12 cellular contexts compared by ENCODE assay signal in genomic region chr10:102509387-102509786, GRCh38. TPM values are rescaled to one million over a fixed set of nuclear protein-coding genes. Genes with fewer than 3 reads are reported as not detected.
DNase-seq lines count a peak whose midpoint lies in the region; ATAC-seq and TF ChIP-seq lines count a peak whose summit lies in the region.
"Had no signal": no experiment of that assay in that cellular context is flagged by ENCODE, and none has a peak within 500 bp of the region (broad histone marks: within the 10 kb centered on the region; RNA-seq: fewer than 3 reads in every experiment).

No MANE protein-coding gene starts in this region.

- DNase-seq in LHCN-M2 (ENCODE audit: low read depth): peak; percentile 27
- DNase-seq in breast epithelium (ENCODE audit: low spot score in 2 of 2): no peak
- DNase-seq in naive thymus-derived CD4-positive, alpha-beta T cell: no peak
- no peak for DNase-seq in T1000 (lab: John Stamatoyannopoulos, UW)
- no peak for DNase-seq in activated CD4-positive, alpha-beta T cell treated with anti-CD3 and anti-CD28 coated beads, Interleukin-2, amount 10 ng/mL, durations not matched to agents 24 days and 14 days
- DNase-seq in hypothalamus (lab: John Stamatoyannopoulos, UW): no peak
- DNase-seq: activated CD4-positive, alpha-beta T cell treated with anti-CD3 and anti-CD28 coated beads, Interleukin-2, amount 50 U/mL, for 1 hour; kidney glomerular epithelial cell; NCI-H1930; stimulated activated naive CD8-positive, alpha-beta T cell treated with anti-CD3 and anti-CD28 coated beads, Interleukin-15, Interleukin-2, amounts not matched to agents 100 U/mL and 50 U/mL, for 24 hours had no signal

- H3K4me1 ChIP-seq in breast epithelium: peaks cover 3 to 15% of the 10 kb centered on the region in 2 donors
- peaks cover 10 to 14% of the 10 kb centered on the region in 2 donors for H3K4me1 ChIP-seq in naive thymus-derived CD4-positive, alpha-beta T cell (ENCODE audit: control insufficient read depth in 2 of 2, insufficient read depth in 2 of 2, low read length in 2 of 2)

- no peaks in the 10 kb centered on the region for H3K36me3 ChIP-seq in breast epithelium
- peaks cover 0 to 39% (median 10%) of the 10 kb centered on the region in 3 experiments for H3K36me3 ChIP-seq in naive thymus-derived CD4-positive, alpha-beta T cell (ENCODE audit: control insufficient read depth in 2 of 3, insufficient read depth in 3 of 3, low read length in 3 of 3)

- TF ChIP-seq CTCF in C4-2B (conservative IDR thresholded peaks at IDR 0.05) (no peak), breast epithelium (IDR thresholded peaks at IDR 0.05) (no peak)

- POLR2A ChIA-PET in naive thymus-derived CD4-positive, alpha-beta T cell (lab: Charles Lee): no interaction called here

- H3K27me3 ChIP-seq in breast epithelium: no peaks in the 10 kb centered on the region
- H3K27me3 ChIP-seq in naive thymus-derived CD4-positive, alpha-beta T cell (ENCODE audit: control insufficient read depth in 2 of 2, insufficient read depth in 2 of 2, low read length in 2 of 2): no peaks in the 10 kb centered on the region

- intact Hi-C loops in breast epithelium (cut with DNase I; ENCODE audit: low total_unique reads): no loop called here
- intact Hi-C loops in naive thymus-derived CD4-positive, alpha-beta T cell (cut with micrococcal nuclease): loop anchor here (5.0 to 10.0 kb wide), 3 partner anchors 817 to 1405 kb away; partner anchors contain the start of genes STN1 (in 1 of the 2) and TAF5 (in 1 of the 2)
- intact Hi-C loops in activated CD4-positive, alpha-beta T cell treated with anti-CD3 and anti-CD28 coated beads, Interleukin-2, amount 10 ng/mL, durations not matched to agents 24 days and 14 days (cut with micrococcal nuclease): loop anchor here (10.0 kb wide), 1 partner anchor 1155 kb away; the partner anchor contains the start of gene BTRC

- peak overlapping the region in 1 of 10 donors; percentile 25 for H3K4me3 Mint-ChIP-seq in naive thymus-derived CD4-positive, alpha-beta T cell
- no peak overlapping the region for H3K4me3 Mint-ChIP-seq in activated CD4-positive, alpha-beta T cell treated with anti-CD3 and anti-CD28 coated beads, Interleukin-2, amount 10 ng/mL, durations not matched to agents 24 days and 14 days

- peaks cover 0 to 28% (median 17%) of the 10 kb centered on the region in 5 donors for H3K36me3 Mint-ChIP-seq in naive thymus-derived CD4-positive, alpha-beta T cell
- peaks cover 33% of the 10 kb centered on the region for H3K36me3 Mint-ChIP-seq in activated CD4-positive, alpha-beta T cell treated with anti-CD3 and anti-CD28 coated beads, Interleukin-2, amount 10 ng/mL, durations not matched to agents 24 days and 14 days (ENCODE audit: low read depth)

- peak; percentile 59 for ATAC-seq in naive thymus-derived CD4-positive, alpha-beta T cell
- ATAC-seq in HG03354 (IDR thresholded peaks at IDR 0.05; ENCODE audit: poor library complexity, severe bottlenecking, unreplicated experiment): no peak
- ATAC-seq: stimulated activated naive CD8-positive, alpha-beta T cell treated with anti-CD3 and anti-CD28 coated beads, Interleukin-15, Interleukin-2, amounts not matched to agents 100 U/mL and 50 U/mL, for 24 hours had no signal

- peak overlapping the region; percentile 19; the same call in 1 of the 2 replicates for H3K27ac ChIP-seq in C4-2B
- H3K27ac ChIP-seq in breast epithelium: peak overlapping the region; percentile 58 to 60
- H3K27ac ChIP-seq in naive thymus-derived CD4-positive, alpha-beta T cell (ENCODE audit: low read depth, low read length): no peak overlapping the region

- CTCF ChIA-PET in naive thymus-derived CD4-positive, alpha-beta T cell (lab: Charles Lee): no interaction called here

- no peak overlapping the region for H3K4me3 ChIP-seq in breast epithelium
- no peak overlapping the region for H3K4me3 ChIP-seq in naive thymus-derived CD4-positive, alpha-beta T cell (ENCODE audit: low read length)

- TF ChIP-seq POLR2A in breast epithelium (IDR thresholded peaks at IDR 0.05): no peak

- no peaks in the 10 kb centered on the region for H3K9me3 ChIP-seq in breast epithelium
- no peaks in the 10 kb centered on the region for H3K9me3 ChIP-seq in naive thymus-derived CD4-positive, alpha-beta T cell (ENCODE audit: control insufficient read depth in 2 of 3, low read length in 3 of 3)

- peak overlapping the region in 1 of 9 donors; percentile 10 for H3K27ac Mint-ChIP-seq in naive thymus-derived CD4-positive, alpha-beta T cell
- no peak overlapping the region for H3K27ac Mint-ChIP-seq in activated CD4-positive, alpha-beta T cell treated with anti-CD3 and anti-CD28 coated beads, Interleukin-2, amount 10 ng/mL, durations not matched to agents 24 days and 14 days

- no peaks in the 10 kb centered on the region for H3K9me3 Mint-ChIP-seq in naive thymus-derived CD4-positive, alpha-beta T cell
- H3K9me3 Mint-ChIP-seq in activated CD4-positive, alpha-beta T cell treated with anti-CD3 and anti-CD28 coated beads, Interleukin-2, amount 10 ng/mL, durations not matched to agents 24 days and 14 days: no peaks in the 10 kb centered on the region

- no peaks in the 10 kb centered on the region for H3K27me3 Mint-ChIP-seq in naive thymus-derived CD4-positive, alpha-beta T cell
- no peaks in the 10 kb centered on the region for H3K27me3 Mint-ChIP-seq in activated CD4-positive, alpha-beta T cell treated with anti-CD3 and anti-CD28 coated beads, Interleukin-2, amount 10 ng/mL, durations not matched to agents 24 days and 14 days

- peaks cover 23 to 52% (median 45%) of the 10 kb centered on the region in 7 donors for H3K4me1 Mint-ChIP-seq in naive thymus-derived CD4-positive, alpha-beta T cell
- H3K4me1 Mint-ChIP-seq in activated CD4-positive, alpha-beta T cell treated with anti-CD3 and anti-CD28 coated beads, Interleukin-2, amount 10 ng/mL, durations not matched to agents 24 days and 14 days: peaks cover 34% of the 10 kb centered on the region

RNA-seq across cellular contexts. Expression of gene SUFU, which starts 5.6 kb away (rescaled TPM):
- 4.0 and 4.3 TPM in 2 replicates for total RNA-seq in LHCN-M2 (2014; rRNA removed)
- 7.6 TPM for polyA plus RNA-seq in LHCN-M2 (2012)
- total RNA-seq in breast epithelium: 1 to 10 TPM; 6.2 to 9.1 (median 8.6) TPM
- total RNA-seq in naive thymus-derived CD4-positive, alpha-beta T cell: 10 to 100 TPM; 10.7 to 17.5 (median 16.1) TPM
- 10 to 100 TPM in 1 of 2 donors, 1 to 10 TPM in 1; 2.9 to 10.8 TPM for polyA plus RNA-seq in naive thymus-derived CD4-positive, alpha-beta T cell
- 8.4 and 9.9 TPM in 2 replicates for total RNA-seq in activated CD4-positive, alpha-beta T cell treated with anti-CD3 and anti-CD28 coated beads, Interleukin-2, amount 10 ng/mL, durations not matched to agents 24 days and 14 days

RNA-seq across cellular contexts. Expression of gene ACTR1A, which starts 6.9 kb away (rescaled TPM):
- 139 and 159 TPM in 2 replicates for total RNA-seq in LHCN-M2 (2014; rRNA removed)
- 145 TPM for polyA plus RNA-seq in LHCN-M2 (2012)
- total RNA-seq in breast epithelium: 100 to 1,000 TPM in 1 of 3 donors, 10 to 100 TPM in 2; 84.9 to 110 (median 92.5) TPM
- total RNA-seq in naive thymus-derived CD4-positive, alpha-beta T cell: 10 to 100 TPM; 47.5 to 69.4 (median 58.9) TPM
- 10 to 100 TPM; 49.8 to 66.0 TPM for polyA plus RNA-seq in naive thymus-derived CD4-positive, alpha-beta T cell
- 60.9 and 64.8 TPM in 2 replicates for total RNA-seq in activated CD4-positive, alpha-beta T cell treated with anti-CD3 and anti-CD28 coated beads, Interleukin-2, amount 10 ng/mL, durations not matched to agents 24 days and 14 days

RNA-seq across cellular contexts. Expression of gene C10orf95, which starts 58.0 kb away (rescaled TPM):
- 0.06 TPM in 1 of 2 replicates, not detected in the other for total RNA-seq in LHCN-M2 (2014; rRNA removed)
- not detected for polyA plus RNA-seq in LHCN-M2 (2012)
- under 1 TPM in 2 of 3 donors, not detected in 1; 0.33 to 0.59 TPM for total RNA-seq in breast epithelium
- total RNA-seq in naive thymus-derived CD4-positive, alpha-beta T cell: under 1 TPM in 4 of 5 experiments, not detected in 1; 0.19 to 0.78 (median 0.51) TPM
- under 1 TPM; 0.32 to 0.41 TPM for polyA plus RNA-seq in naive thymus-derived CD4-positive, alpha-beta T cell
- 0.33 and 0.52 TPM in 2 replicates for total RNA-seq in activated CD4-positive, alpha-beta T cell treated with anti-CD3 and anti-CD28 coated beads, Interleukin-2, amount 10 ng/mL, durations not matched to agents 24 days and 14 days
